In the genomic region with DNA sequence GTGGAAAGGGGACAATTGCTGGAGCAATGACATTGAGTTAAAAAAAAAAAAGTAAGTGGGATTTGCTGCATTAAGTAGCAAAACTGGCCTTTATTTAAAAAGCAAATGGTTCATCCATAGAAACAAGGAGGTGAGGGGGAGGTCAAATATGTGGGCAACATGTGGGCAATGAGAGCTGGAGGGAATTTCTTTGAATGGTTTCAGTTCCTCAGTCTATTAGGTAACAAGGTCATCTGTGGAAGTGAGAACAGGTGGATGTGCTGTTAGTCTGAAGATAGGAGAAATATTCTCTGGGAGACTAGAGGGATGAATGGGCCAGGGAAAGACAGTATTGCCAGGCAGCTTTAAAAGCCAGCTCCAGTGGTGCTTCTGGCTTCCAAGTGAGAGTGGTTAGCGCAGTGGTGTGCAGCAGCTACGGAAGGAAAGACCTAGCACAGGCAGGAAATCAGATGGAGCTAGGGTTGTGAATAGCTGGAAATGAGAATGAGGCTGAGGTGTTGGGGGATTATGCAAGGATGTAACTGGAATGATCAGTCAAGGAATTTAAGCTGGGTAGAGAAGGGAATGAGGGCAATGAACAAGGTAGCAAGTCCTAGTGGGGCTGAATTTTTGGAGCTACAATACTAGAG, we compare ENCODE assay signal across 1 cellular context.
TF ChIP-seq lines count a peak whose summit lies in the region.

No MANE protein-coding gene starts in this region.

TF ChIP-seq in H1, 55 proteins besides CTCF, POLR2A, EP300 and RAD21:
- no peak for TF ChIP-seq JUN (IDR thresholded peaks at IDR 0.05; ENCODE audit: low read depth, low read length)
- TF ChIP-seq TCF12 (IDR thresholded peaks at IDR 0.05; ENCODE audit: low read depth, low read length) = no peak
- TF ChIP-seq ASH2L (IDR thresholded peaks at IDR 0.05; ENCODE audit: low read length) = no peak
- no peak for TF ChIP-seq HDAC6 (IDR thresholded peaks at IDR 0.05; ENCODE audit: low read depth, low read length)
- TF ChIP-seq POU5F1 (IDR thresholded peaks at IDR 0.05; ENCODE audit: low read depth, low read length) = no peak
- no peak for TF ChIP-seq SRF (IDR thresholded peaks at IDR 0.05; ENCODE audit: low read depth, low read length)
- no peak for TF ChIP-seq JUND (IDR thresholded peaks at IDR 0.05; ENCODE audit: low read length)
- TF ChIP-seq CHD2 (IDR thresholded peaks at IDR 0.05; ENCODE audit: low read length) = no peak
- TF ChIP-seq RNF2 (IDR thresholded peaks at IDR 0.05; ENCODE audit: borderline replicate concordance, low read depth, low read length, missing control alignments, poor library complexity, severe bottlenecking) = no peak
- TF ChIP-seq TBP (IDR thresholded peaks at IDR 0.05; ENCODE audit: low read depth, low read length) = no peak
- no peak for TF ChIP-seq CBX8 (IDR thresholded peaks at IDR 0.05; ENCODE audit: borderline replicate concordance, low read depth, low read length)
- no peak for TF ChIP-seq SIN3A (conservative IDR thresholded peaks at IDR 0.05 in 1 of 2, IDR thresholded peaks at IDR 0.05 in 1 of 2; ENCODE audit: low read depth in 1 of 2, low read length in 2 of 2)
- no peak for TF ChIP-seq FOSL1 (IDR thresholded peaks at IDR 0.05; ENCODE audit: insufficient read depth, low read depth, low read length)
- no peak for TF ChIP-seq SIX5 (IDR thresholded peaks at IDR 0.05; ENCODE audit: low read depth, low read length)
- no peak for TF ChIP-seq SP4 (IDR thresholded peaks at IDR 0.05; ENCODE audit: low read length)
- TF ChIP-seq, protein P1, sequence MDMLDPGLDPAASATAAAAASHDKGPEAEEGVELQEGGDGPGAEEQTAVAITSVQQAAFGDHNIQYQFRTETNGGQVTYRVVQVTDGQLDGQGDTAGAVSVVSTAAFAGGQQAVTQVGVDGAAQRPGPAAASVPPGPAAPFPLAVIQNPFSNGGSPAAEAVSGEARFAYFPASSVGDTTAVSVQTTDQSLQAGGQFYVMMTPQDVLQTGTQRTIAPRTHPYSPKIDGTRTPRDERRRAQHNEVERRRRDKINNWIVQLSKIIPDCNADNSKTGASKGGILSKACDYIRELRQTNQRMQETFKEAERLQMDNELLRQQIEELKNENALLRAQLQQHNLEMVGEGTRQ (IDR thresholded peaks at IDR 0.05; ENCODE audit: low read length) = no peak
- TF ChIP-seq GTF2F1 (IDR thresholded peaks at IDR 0.05; ENCODE audit: borderline replicate concordance, low read depth, low read length) = no peak
- no peak for TF ChIP-seq ATF2 (IDR thresholded peaks at IDR 0.05; ENCODE audit: low read length)
